Comparison of ENCODE assay signal across 16 cellular contexts in the genomic region with DNA sequence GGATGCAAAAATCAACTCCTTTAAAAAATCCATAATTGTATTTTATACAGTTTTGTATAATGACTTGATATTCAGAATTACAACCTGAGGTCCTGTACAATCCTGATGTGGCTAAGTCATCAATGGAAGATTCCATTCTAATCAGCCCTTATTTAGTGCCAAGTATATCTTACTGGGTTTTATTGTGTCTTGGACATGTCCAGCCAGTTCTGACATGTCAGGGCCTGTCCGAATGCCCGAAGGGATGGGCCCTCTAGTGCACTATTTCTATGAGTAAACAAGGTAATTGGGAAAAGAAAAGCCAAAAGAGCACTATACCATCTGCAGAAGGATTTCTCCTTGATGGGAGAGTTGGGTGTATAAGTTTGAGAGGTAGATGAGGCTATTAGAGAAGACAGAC.
"Had no signal": no experiment of that assay in that cellular context is flagged by ENCODE, and none has a peak within 500 bp of the region (broad histone marks: within the 10 kb centered on the region; RNA-seq: fewer than 3 reads in every experiment).

No MANE protein-coding gene starts in this region.

- H3K4me3 ChIP-seq: hepatocyte, left lung, thoracic aorta had no signal

- H3K4me1 ChIP-seq: left lung had no signal

- H2AFZ ChIP-seq: hepatocyte had no signal

- DNase-seq: activated CD4-positive, alpha-beta T cell treated with anti-CD3 and anti-CD28 coated beads, Interleukin-2, amount 50 U/mL, for 4 hours; activated CD4-positive, CD25-positive, alpha-beta regulatory T cell treated with anti-CD3 and anti-CD28 coated beads, Interleukin-2, amount 50 U/mL, for 72 hours; activated naive CD4-positive, alpha-beta T cell treated with Interleukin-2 at 50 U/mL for 16 hours; activated T-cell treated with anti-CD3 and anti-CD28 coated beads for 4 hours; anterior cingulate cortex; endodermal cell; erythroblast; kidney; left lung; occipital lobe; T1000 had no signal

- H3K36me3 ChIP-seq: left lung, thoracic aorta had no signal

- ATAC-seq: activated T-helper 17 cell treated with anti-CD3 and anti-CD28 coated beads, Interleukin-2, amount 50 U/mL, for 72 hours; left lung; natural killer cell treated with Interleukin-12 subunit alpha and Interleukin-12 subunit beta and Interleukin-15 and Interleukin-18, amount 100 ng/mL, for 72 hours; stimulated activated effector memory CD8-positive, alpha-beta T cell treated with anti-CD3 and anti-CD28 coated beads, Interleukin-12 subunit alpha, Interleukin-12 subunit beta, amount 100 ng/mL, for 72 hours had no signal

- H3K27me3 ChIP-seq: hepatocyte, left lung had no signal

- H3K27ac ChIP-seq: hepatocyte, left lung, thoracic aorta had no signal

- H3K4me2 ChIP-seq: hepatocyte had no signal
